ENCODE assay signal across 8 cellular contexts in the genomic region with DNA sequence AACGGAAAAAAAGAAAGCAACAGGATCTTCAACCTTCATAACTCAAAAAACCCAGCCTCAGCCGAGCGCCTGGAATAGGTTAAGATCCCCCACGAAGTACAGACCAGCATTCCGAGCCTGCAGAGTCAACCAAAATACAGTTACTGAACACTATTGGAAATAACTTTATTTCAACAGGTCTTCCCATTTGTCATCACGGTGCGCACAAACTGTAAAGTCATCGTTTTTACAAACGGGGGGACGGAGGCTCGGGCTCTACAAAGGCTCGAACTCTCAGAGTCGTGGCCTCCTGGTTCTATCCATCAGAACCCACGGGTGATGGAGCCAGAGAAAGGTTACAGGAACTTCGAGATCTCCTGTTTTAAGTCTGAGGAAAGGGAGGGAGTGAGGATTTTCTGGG. TPM values are rescaled to one million over a fixed set of nuclear protein-coding genes. Genes with fewer than 3 reads are reported as not detected.
DNase-seq lines count a peak whose midpoint lies in the region; ATAC-seq, FAIRE-seq and TF ChIP-seq lines count a peak whose summit lies in the region.

No MANE protein-coding gene starts in this region.

- peak overlapping the region; percentile 100 for H3K4me3 ChIP-seq in CD8-positive, alpha-beta T cell (ENCODE audit: low read depth, low read length)
- H3K4me3 ChIP-seq in ascending aorta (peak overlapping the region; percentile 72 to 85), kidney (ENCODE audit: low read length in 2 of 2) (peak overlapping the region; percentile 90 to 98), stomach (peak overlapping the region; percentile 71 to 97 (median 86))

- H3K4me1 Mint-ChIP-seq in CD8-positive, alpha-beta T cell (ENCODE audit: low read depth), result peaks cover 46% of the 10 kb centered on the region

- TF ChIP-seq POLR2A in stomach (IDR thresholded peaks at IDR 0.05), result no peak

- CTCF ChIA-PET in CD8-positive, alpha-beta T cell (lab: Charles Lee), result no interaction called here

- H3K4me3 Mint-ChIP-seq in CD8-positive, alpha-beta T cell, result peak overlapping the region; percentile 99

- no peak for ATAC-seq in CD8-positive, alpha-beta T cell
- ATAC-seq in GM19324 (IDR thresholded peaks at IDR 0.05; ENCODE audit: low FRiP score, unreplicated experiment), result no peak

- 0 to 1% (median 0%) methylated on average over 15 of the region's 15 CpGs for WGBS in stomach, 5 donors

- H3K9me3 Mint-ChIP-seq in CD8-positive, alpha-beta T cell, result no peaks in the 10 kb centered on the region

- H3K36me3 ChIP-seq in CD8-positive, alpha-beta T cell (ENCODE audit: insufficient read depth, low read length), result no peaks in the 10 kb centered on the region
- peaks cover 40% of the 10 kb centered on the region for H3K36me3 ChIP-seq in KOPT-K1 (ENCODE audit: insufficient read depth, low read length)
- peaks cover 0 to 5% of the 10 kb centered on the region in 2 donors for H3K36me3 ChIP-seq in ascending aorta
- no peaks in the 10 kb centered on the region for H3K36me3 ChIP-seq in kidney (ENCODE audit: control insufficient read depth in 1 of 2, insufficient read depth in 2 of 2, low read length in 2 of 2)
- H3K36me3 ChIP-seq in stomach, result peaks cover 0 to 10% (median 8%) of the 10 kb centered on the region in 4 donors

- peaks cover 26% of the 10 kb centered on the region for H3K36me3 Mint-ChIP-seq in CD8-positive, alpha-beta T cell

- intact Hi-C loops in CD8-positive, alpha-beta T cell (cut with DNase I, micrococcal nuclease), result loop anchor here (1.0 kb wide), 3 partner anchors 9 to 89 kb away; a partner anchor contains a TSS
- intact Hi-C loops in ascending aorta (cut with DNase I) (loop anchor here (2.0 kb wide), 1 partner anchor 32 kb away; no protein-coding TSS in a partner anchor), kidney (cut with DNase I) (no loop called here), stomach (cut with DNase I; ENCODE audit: low total_unique reads) (no loop called here)

- no peak for FAIRE-seq in kidney (lab: Jason Lieb, UNC)

- DNase-seq in CD8-positive, alpha-beta T cell, result peak in 1 of 7 experiments; percentile 21
- DNase-seq in ascending aorta (ENCODE audit: low spot score in 2 of 2), result no peak
- DNase-seq in kidney, result no peak
- DNase-seq in stomach, result no peak
- DNase-seq in retina, result no peak
- DNase-seq in pons (ENCODE audit: low spot score), result no peak

- H3K4me1 ChIP-seq in CD8-positive, alpha-beta T cell (ENCODE audit: insufficient read depth, low read length), result peaks cover 35% of the 10 kb centered on the region
- H3K4me1 ChIP-seq in ascending aorta, result peaks cover 0 to 27% of the 10 kb centered on the region in 2 donors
- peaks cover 10 to 22% of the 10 kb centered on the region in 2 donors for H3K4me1 ChIP-seq in kidney (ENCODE audit: control insufficient read depth in 1 of 2, insufficient read depth in 1 of 2, low read depth in 1 of 2, low read length in 2 of 2)
- peaks cover 45 to 62% (median 54%) of the 10 kb centered on the region in 4 donors for H3K4me1 ChIP-seq in stomach

- peak overlapping the region; percentile 94 for H3K27ac ChIP-seq in CD8-positive, alpha-beta T cell (ENCODE audit: low read depth, low read length)
- peak overlapping the region; percentile 98 for H3K27ac ChIP-seq in KOPT-K1 (ENCODE audit: low read depth, low read length, poor library complexity, severe bottlenecking)
- H3K27ac ChIP-seq in ascending aorta, result peak overlapping the region; percentile 88 to 92
- H3K27ac ChIP-seq in kidney (ENCODE audit: low read depth in 2 of 2, low read length in 2 of 2), result peak overlapping the region; percentile 89 to 99
- peak overlapping the region; percentile 90 to 99 (median 97) for H3K27ac ChIP-seq in stomach

- no peak for TF ChIP-seq EP300 in stomach (IDR thresholded peaks at IDR 0.05)

- H3K27ac Mint-ChIP-seq in CD8-positive, alpha-beta T cell, result peak overlapping the region; percentile 98

- H3K27me3 ChIP-seq in CD8-positive, alpha-beta T cell (ENCODE audit: insufficient read depth, low read length), result no peaks in the 10 kb centered on the region
- no peaks in the 10 kb centered on the region for H3K27me3 ChIP-seq in ascending aorta
- H3K27me3 ChIP-seq in stomach, result no peaks in the 10 kb centered on the region

- no peaks in the 10 kb centered on the region for H3K27me3 Mint-ChIP-seq in CD8-positive, alpha-beta T cell (ENCODE audit: low read depth)

- no peaks in the 10 kb centered on the region for H3K9me3 ChIP-seq in CD8-positive, alpha-beta T cell (ENCODE audit: low read length)
- H3K9me3 ChIP-seq in KOPT-K1 (ENCODE audit: insufficient read depth, low read length, poor library complexity, severe bottlenecking) (no peaks in the 10 kb centered on the region), ascending aorta (no peaks in the 10 kb centered on the region), kidney (ENCODE audit: control insufficient read depth in 1 of 2, low read length in 2 of 2) (no peaks in the 10 kb centered on the region), stomach (no peaks in the 10 kb centered on the region)

- no peak for TF ChIP-seq CTCF in CD8-positive, alpha-beta T cell (IDR thresholded peaks at IDR 0.05)
- TF ChIP-seq CTCF in ascending aorta (IDR thresholded peaks at IDR 0.05) (no peak), kidney (IDR thresholded peaks at IDR 0.05; ENCODE audit: borderline replicate concordance, extremely low read depth, insufficient read depth) (no peak), stomach (IDR thresholded peaks at IDR 0.05) (no peak)

- POLR2A ChIA-PET in CD8-positive, alpha-beta T cell (lab: Charles Lee), result interaction anchor here (0.6 to 2.0 kb wide), 5 partner anchors 7 to 64 kb away, joined by 3 to 14 read pairs (median 7); no protein-coding TSS in a partner anchor

- peak overlapping the region; percentile 89 to 98 for H3K9ac ChIP-seq in kidney (ENCODE audit: low read length in 2 of 2)

RNA-seq across cellular contexts. Expression of a gene that starts 1.1 kb away (rescaled TPM):
- total RNA-seq in CD8-positive, alpha-beta T cell, result 100 to 1,000 TPM; 125 to 134 TPM
- 261 TPM for total RNA-seq in ascending aorta
- total RNA-seq in kidney, result 495 TPM
- 591 TPM for polyA plus RNA-seq in kidney (ENCODE audit: insufficient read depth, low read depth, low replicate concordance)
- total RNA-seq in stomach, result 1,000 to 10,000 TPM in 2 of 5 donors, 100 to 1,000 TPM in 3; 335 to 1,151 (median 362) TPM
- 100 to 1,000 TPM; 219 to 323 (median 254) TPM for polyA plus RNA-seq in stomach

RNA-seq across cellular contexts. Expression of a gene that starts 57.1 kb away (rescaled TPM):
- total RNA-seq in CD8-positive, alpha-beta T cell, result 10 to 100 TPM; 15.4 to 15.9 TPM
- total RNA-seq in ascending aorta, result 83.4 TPM
- 61.3 TPM for total RNA-seq in kidney
- 26.8 TPM for polyA plus RNA-seq in kidney (ENCODE audit: insufficient read depth, low read depth, low replicate concordance)
- 10 to 100 TPM; 18.2 to 87.5 (median 53.5) TPM for total RNA-seq in stomach
- 10 to 100 TPM; 18.0 to 40.5 (median 32.9) TPM for polyA plus RNA-seq in stomach

Comparison
In these comparisons a context has a peak if more than half of its experiments do, and no peak if none do; other contexts are left out.
1. intact Hi-C loops: an anchor here in CD8-positive, alpha-beta T cell (1.0 kb wide) and ascending aorta (2.0 kb wide); none called in kidney and stomach.